Comparison of ENCODE assay signal across 11 cellular contexts in the genomic region with DNA sequence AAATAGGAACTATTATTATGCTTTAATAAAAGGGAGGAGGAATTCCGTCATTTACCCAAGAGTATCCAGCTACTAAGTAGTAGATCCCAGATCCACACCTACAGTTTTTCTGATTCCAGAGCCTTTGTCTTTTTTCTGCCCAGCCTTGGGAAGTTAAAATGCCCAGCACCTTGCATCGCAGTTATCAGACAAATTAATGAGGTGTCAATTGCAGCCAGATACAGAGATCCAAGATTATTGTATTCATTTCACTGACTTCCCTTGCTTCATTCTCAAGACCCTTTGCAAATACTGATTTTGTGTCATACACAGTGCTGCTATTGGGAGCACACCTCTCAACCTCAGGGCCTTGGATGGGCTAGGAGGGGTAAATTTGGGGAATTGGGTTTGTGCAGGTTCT. TPM values are rescaled to one million over a fixed set of nuclear protein-coding genes. Genes with fewer than 3 reads are reported as not detected.
DNase-seq lines count a peak whose midpoint lies in the region; ATAC-seq and TF ChIP-seq lines count a peak whose summit lies in the region.
"Had no signal": no experiment of that assay in that cellular context is flagged by ENCODE, and none has a peak within 500 bp of the region (broad histone marks: within the 10 kb centered on the region; RNA-seq: fewer than 3 reads in every experiment).

No MANE protein-coding gene starts in this region.

- H2AFZ ChIP-seq in MM.1S (ENCODE audit: low read length): no peak overlapping the region

- H3K4me2 ChIP-seq in MM.1S (ENCODE audit: low read depth, low read length): peak overlapping the region; percentile 85; the same call in 1 of the 2 replicates

- no peaks in the 10 kb centered on the region for H3K9me2 ChIP-seq in MM.1S (replicated peaks; ENCODE audit: insufficient read depth, low read length)

- H3F3A ChIP-seq in MM.1S (ENCODE audit: insufficient read depth, low read length): peaks cover 4% of the 10 kb centered on the region; the same call in 1 of the 2 replicates

- no peaks in the 10 kb centered on the region for H3K27me3 Mint-ChIP-seq in CD4-positive, CD25-positive, alpha-beta regulatory T cell
- H3K27me3 Mint-ChIP-seq in naive thymus-derived CD8-positive, alpha-beta T cell: no peaks in the 10 kb centered on the region

- H3K27me3 ChIP-seq in CD4-positive, CD25-positive, alpha-beta regulatory T cell (ENCODE audit: control insufficient read depth, insufficient read depth, low read length): no peaks in the 10 kb centered on the region
- H3K27me3 ChIP-seq in MM.1S (replicated peaks; ENCODE audit: insufficient read depth, low read length) (no peaks in the 10 kb centered on the region), colonic mucosa (no peaks in the 10 kb centered on the region)

- no peaks in the 10 kb centered on the region for H3K9me3 ChIP-seq in CD4-positive, CD25-positive, alpha-beta regulatory T cell (ENCODE audit: control insufficient read depth in 2 of 2, low read length in 2 of 2)
- H3K9me3 ChIP-seq in MM.1S (replicated peaks; ENCODE audit: insufficient read depth, low read length): no peaks in the 10 kb centered on the region
- H3K9me3 ChIP-seq in colonic mucosa: no peaks in the 10 kb centered on the region

- TF ChIP-seq CTCF in MM.1S (IDR thresholded peaks at IDR 0.05; ENCODE audit: low read length): no peak
- TF ChIP-seq CTCF in colonic mucosa (IDR thresholded peaks at IDR 0.05): no peak

- no peaks in the 10 kb centered on the region for H3K36me3 ChIP-seq in CD4-positive, CD25-positive, alpha-beta regulatory T cell (ENCODE audit: control insufficient read depth, insufficient read depth, low read length)
- no peaks in the 10 kb centered on the region for H3K36me3 ChIP-seq in MM.1S (replicated peaks; ENCODE audit: insufficient read depth, low read length)
- no peaks in the 10 kb centered on the region for H3K36me3 ChIP-seq in colonic mucosa

- peak overlapping the region; percentile 92 for H3K4me3 ChIP-seq in CD4-positive, CD25-positive, alpha-beta regulatory T cell (ENCODE audit: low read depth, low read length)
- H3K4me3 ChIP-seq in MM.1S (ENCODE audit: low read length): no peak overlapping the region
- peak overlapping the region; percentile 73 for H3K4me3 ChIP-seq in colonic mucosa

- H3K4me1 ChIP-seq in CD4-positive, CD25-positive, alpha-beta regulatory T cell (ENCODE audit: control insufficient read depth, insufficient read depth, low read length, poor library complexity, severe bottlenecking): peaks cover 48% of the 10 kb centered on the region
- H3K4me1 ChIP-seq in MM.1S (ENCODE audit: low read length) (no peaks in the 10 kb centered on the region), colonic mucosa (peaks cover 3% of the 10 kb centered on the region)

- peaks cover 0 to 2% (median 0%) of the 10 kb centered on the region in 7 donors for H3K9me3 Mint-ChIP-seq in CD4-positive, CD25-positive, alpha-beta regulatory T cell
- no peaks in the 10 kb centered on the region for H3K9me3 Mint-ChIP-seq in naive thymus-derived CD8-positive, alpha-beta T cell

- no peaks in the 10 kb centered on the region for H3K79me2 ChIP-seq in MM.1S (ENCODE audit: low read length)

- peaks cover 23 to 58% (median 39%) of the 10 kb centered on the region in 4 donors for H3K4me1 Mint-ChIP-seq in CD4-positive, CD25-positive, alpha-beta regulatory T cell
- H3K4me1 Mint-ChIP-seq in naive thymus-derived CD8-positive, alpha-beta T cell: peaks cover 8 to 48% (median 20%) of the 10 kb centered on the region in 4 donors

- no peak for DNase-seq in CD4-positive, CD25-positive, alpha-beta regulatory T cell
- DNase-seq in MM.1S: no peak
- DNase-seq in colonic mucosa: no peak
- no peak for DNase-seq in naive thymus-derived CD8-positive, alpha-beta T cell
- no peak for DNase-seq in NCI-H2171 treated with DMSO at 0.1 percent for 48 hours (lab: John Stamatoyannopoulos, UW)
- no peak for DNase-seq in NCI-H524 treated with DMSO at 0.1 percent for 48 hours (lab: John Stamatoyannopoulos, UW)
- DNase-seq in AML-193 (lab: John Stamatoyannopoulos, UW): no peak
- DNase-seq: amygdala, NCI-H2171, nucleus accumbens had no signal

- intact Hi-C loops in colonic mucosa (cut with DNase I): loop anchor here (5.0 kb wide), 1 partner anchor 91 kb away; no protein-coding TSS in a partner anchor

- peak overlapping the region; percentile 97 to 99 (median 98) for H3K27ac Mint-ChIP-seq in CD4-positive, CD25-positive, alpha-beta regulatory T cell
- H3K27ac Mint-ChIP-seq in naive thymus-derived CD8-positive, alpha-beta T cell: peak overlapping the region in 8 of 10 donors; percentile 79 to 99 (median 92)

- POLR2A ChIA-PET in naive thymus-derived CD8-positive, alpha-beta T cell (lab: Charles Lee): no interaction called here

- H3K36me3 Mint-ChIP-seq in CD4-positive, CD25-positive, alpha-beta regulatory T cell: peaks cover under 1% of the 10 kb centered on the region
- peaks cover 0 to 1% (median under 1%) of the 10 kb centered on the region in 3 donors for H3K36me3 Mint-ChIP-seq in naive thymus-derived CD8-positive, alpha-beta T cell

- no peak for ATAC-seq in CD4-positive, CD25-positive, alpha-beta regulatory T cell (ENCODE audit: low read depth in 2 of 2)
- ATAC-seq in naive thymus-derived CD8-positive, alpha-beta T cell: no peak
- ATAC-seq in HG03159 (IDR thresholded peaks at IDR 0.05; ENCODE audit: unreplicated experiment): no peak

- H4K20me1 ChIP-seq in MM.1S (ENCODE audit: insufficient read depth, low read length): no peaks in the 10 kb centered on the region

- peak overlapping the region; percentile 83 for H3K27ac ChIP-seq in CD4-positive, CD25-positive, alpha-beta regulatory T cell (ENCODE audit: insufficient read depth, low read length, poor library complexity, severe bottlenecking)
- H3K27ac ChIP-seq in MM.1S (ENCODE audit: low read length) (no peak overlapping the region), colonic mucosa (no peak overlapping the region)

- H3K4me3 Mint-ChIP-seq in CD4-positive, CD25-positive, alpha-beta regulatory T cell: peak overlapping the region; percentile 98 to 100 (median 98)
- peak overlapping the region; percentile 91 to 100 (median 96) for H3K4me3 Mint-ChIP-seq in naive thymus-derived CD8-positive, alpha-beta T cell

- H3K9ac ChIP-seq in MM.1S (ENCODE audit: low read length): no peak overlapping the region
- H3K9ac ChIP-seq in colonic mucosa (ENCODE audit: low read depth in 2 of 2, low read length in 2 of 2): peak overlapping the region in 1 of 2 donors; percentile 82

RNA-seq across cellular contexts. Expression of gene IL18R1, which starts 1.1 kb away (rescaled TPM):
- total RNA-seq in CD4-positive, CD25-positive, alpha-beta regulatory T cell: 19.9 TPM
- 10 to 100 TPM in 2 of 4 donors, 1 to 10 TPM in 2; 6.9 to 12.5 (median 10.0) TPM for polyA plus RNA-seq in CD4-positive, CD25-positive, alpha-beta regulatory T cell
- total RNA-seq in colonic mucosa: 1 to 10 TPM; 1.1 to 3.0 TPM
- total RNA-seq in naive thymus-derived CD8-positive, alpha-beta T cell: 1 to 10 TPM in 1 of 2 experiments, under 1 TPM in 1; 0.39 to 1.9 TPM
- 1 to 10 TPM; 1.4 to 6.9 (median 2.0) TPM for polyA plus RNA-seq in naive thymus-derived CD8-positive, alpha-beta T cell

RNA-seq across cellular contexts. Expression of gene IL1RL1, which starts 45.4 kb away (rescaled TPM):
- total RNA-seq in CD4-positive, CD25-positive, alpha-beta regulatory T cell: 0.89 TPM
- polyA plus RNA-seq in CD4-positive, CD25-positive, alpha-beta regulatory T cell: not detected
- 1 to 10 TPM; 1.2 to 2.1 TPM for total RNA-seq in colonic mucosa
- total RNA-seq in naive thymus-derived CD8-positive, alpha-beta T cell: not detected
- not detected for polyA plus RNA-seq in naive thymus-derived CD8-positive, alpha-beta T cell
